ENCODE assay signal across 12 cellular contexts in genomic region chr17:83144421-83145357, GRCh38.
A peak's percentile ranks its signal among the peaks of the same experiment; 100 is the strongest.
DNase-seq lines count a peak whose midpoint lies in the region; ATAC-seq, FAIRE-seq and TF ChIP-seq lines count a peak whose summit lies in the region.
"Had no signal": no experiment of that assay in that cellular context is flagged by ENCODE, and none has a peak within 500 bp of the region (broad histone marks: within the 10 kb centered on the region; RNA-seq: fewer than 3 reads in every experiment).

No MANE protein-coding gene starts in this region.

- no peak overlapping the region for H3K4me3 Mint-ChIP-seq in glutamatergic neuron (ENCODE audit: unreplicated experiment)
- no peak overlapping the region for H3K4me3 Mint-ChIP-seq in activated T-helper 17 cell treated with anti-CD3 and anti-CD28 coated beads, Interleukin-2, amount 50 U/mL, for 72 hours
- H3K4me3 Mint-ChIP-seq: naive B cell had no signal

- intact Hi-C loops in esophagus squamous epithelium (cut with DNase I), result no loop called here
- intact Hi-C loops in mucosa of descending colon (cut with DNase I, micrococcal nuclease), result no loop called here

- H3K4me1 ChIP-seq in esophagus squamous epithelium, result peaks cover 0 to 12% (median 5%) of the 10 kb centered on the region in 3 donors
- no peaks in the 10 kb centered on the region for H3K4me1 ChIP-seq in mucosa of descending colon (ENCODE audit: low read depth)

- H3K36me3 Mint-ChIP-seq in glutamatergic neuron (ENCODE audit: unreplicated experiment), result peaks cover 31% of the 10 kb centered on the region
- no peaks in the 10 kb centered on the region for H3K36me3 Mint-ChIP-seq in activated T-helper 17 cell treated with anti-CD3 and anti-CD28 coated beads, Interleukin-2, amount 50 U/mL, for 72 hours (ENCODE audit: low read depth)

- H3K27ac ChIP-seq in esophagus squamous epithelium, result peak overlapping the region in 3 of 4 donors; percentile 30 to 58 (median 47)

- peak; percentile 34 for ATAC-seq in mucosa of descending colon
- no peak for ATAC-seq in activated T-helper 17 cell treated with anti-CD3 and anti-CD28 coated beads, Interleukin-2, amount 50 U/mL, for 72 hours (replicated peaks)
- no peak for ATAC-seq in GM21381 (IDR thresholded peaks at IDR 0.05; ENCODE audit: unreplicated experiment)

- H3K4me3 ChIP-seq in esophagus squamous epithelium (no peak overlapping the region), mucosa of descending colon (no peak overlapping the region)

- FAIRE-seq in RCC 7860 (lab: Jason Lieb, UNC), result no peak

- DNase-seq in AG09319 (ENCODE audit: extremely low read depth, low read depth) (peak; percentile 60), GM04503 (ENCODE audit: low read depth) (peak; percentile 30), esophagus squamous epithelium (lab: John Stamatoyannopoulos, UW) (no peak), mucosa of descending colon (peak in 1 of 3 donors; percentile 23), glutamatergic neuron (no peak), RCC 7860 (ENCODE audit: low spot score) (no peak)
- DNase-seq: Calu3, naive B cell, NCI-H748 treated with DMSO at 0.1 percent for 48 hours, T-helper 1 cell had no signal

- no peak for TF ChIP-seq CTCF in AG09319 (IDR thresholded peaks at IDR 0.05; ENCODE audit: low read depth, low read length)
- no peak for TF ChIP-seq CTCF in esophagus squamous epithelium (IDR thresholded peaks at IDR 0.05)
- no peak for TF ChIP-seq CTCF in mucosa of descending colon (IDR thresholded peaks at IDR 0.05)
- no peak for TF ChIP-seq CTCF in glutamatergic neuron (IDR thresholded peaks at IDR 0.05; ENCODE audit: partially characterized antibody, unreplicated experiment)

- H3K4me1 Mint-ChIP-seq in glutamatergic neuron (ENCODE audit: low read depth, unreplicated experiment), result no peaks in the 10 kb centered on the region
- no peaks in the 10 kb centered on the region for H3K4me1 Mint-ChIP-seq in activated T-helper 17 cell treated with anti-CD3 and anti-CD28 coated beads, Interleukin-2, amount 50 U/mL, for 72 hours
- H3K4me1 Mint-ChIP-seq: naive B cell had no signal

- H3K36me3 ChIP-seq in esophagus squamous epithelium, result no peaks in the 10 kb centered on the region
- H3K36me3 ChIP-seq in mucosa of descending colon (ENCODE audit: low read depth), result no peaks in the 10 kb centered on the region

- H3K9me3 Mint-ChIP-seq in glutamatergic neuron (ENCODE audit: unreplicated experiment), result peaks cover 4% of the 10 kb centered on the region
- peaks cover 6% of the 10 kb centered on the region for H3K9me3 Mint-ChIP-seq in activated T-helper 17 cell treated with anti-CD3 and anti-CD28 coated beads, Interleukin-2, amount 50 U/mL, for 72 hours

- WGBS in esophagus squamous epithelium, 2 donors, result 60 to 70% methylated on average over 6 to 8 of the region's 16 CpGs

- peaks cover 0 to 18% (median 0%) of the 10 kb centered on the region in 4 donors for H3K27me3 ChIP-seq in esophagus squamous epithelium

- no peak for TF ChIP-seq POLR2A in esophagus squamous epithelium (IDR thresholded peaks at IDR 0.05)

- H3K9me3 ChIP-seq in esophagus squamous epithelium, result peaks cover 0 to 4% (median 0%) of the 10 kb centered on the region in 3 donors
- peaks cover 2% of the 10 kb centered on the region for H3K9me3 ChIP-seq in mucosa of descending colon

- H3K27me3 Mint-ChIP-seq in glutamatergic neuron (ENCODE audit: unreplicated experiment), result no peaks in the 10 kb centered on the region
- peaks cover 15% of the 10 kb centered on the region for H3K27me3 Mint-ChIP-seq in activated T-helper 17 cell treated with anti-CD3 and anti-CD28 coated beads, Interleukin-2, amount 50 U/mL, for 72 hours

- H3K27ac Mint-ChIP-seq in glutamatergic neuron (ENCODE audit: unreplicated experiment), result no peak overlapping the region
- H3K27ac Mint-ChIP-seq in activated T-helper 17 cell treated with anti-CD3 and anti-CD28 coated beads, Interleukin-2, amount 50 U/mL, for 72 hours, result no peak overlapping the region

Comparison
In these comparisons a context has a peak if more than half of its experiments do, and no peak if none do; other contexts are left out.
1. DNase-seq: peak in AG09319 (single experiment) and GM04503 (single experiment); none in esophagus squamous epithelium (single experiment), glutamatergic neuron (single experiment) and RCC 7860 (single experiment).